ENCODE assay signal across 8 cellular contexts in the genomic region with DNA sequence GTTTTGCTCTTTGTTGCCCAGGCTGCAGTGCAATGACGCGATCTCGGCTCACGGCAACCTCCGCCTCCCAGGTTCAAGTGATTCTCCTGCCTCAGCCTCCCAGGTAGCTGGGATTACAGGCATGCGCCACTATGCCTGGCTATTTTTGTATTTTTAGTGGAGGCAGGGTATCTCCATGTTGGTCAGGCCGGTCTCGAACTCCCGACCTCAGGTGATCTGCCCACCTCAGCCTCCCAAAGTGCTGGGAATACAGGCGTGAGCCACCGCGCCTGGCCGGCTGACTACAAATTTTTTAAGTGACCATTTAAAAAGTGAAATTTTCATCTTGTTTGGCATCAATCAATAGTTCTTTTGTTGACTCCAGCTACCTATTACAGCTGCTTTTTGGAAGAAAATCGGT.
DNase-seq lines count a peak whose midpoint lies in the region; ATAC-seq and TF ChIP-seq lines count a peak whose summit lies in the region.
"Not testable (repeated sequence)": the region's sequence is repeated elsewhere in the genome, so short reads cannot be mapped to it uniquely, and the experiment has no call there.

No MANE protein-coding gene starts in this region.

- not testable (repeated sequence) for DNase-seq in CD4-positive, alpha-beta T cell; HL-60 (ENCODE audit: low read depth in 1 of 2, low spot score in 1 of 2); activated CD4-positive, alpha-beta T cell treated with anti-CD3 and anti-CD28 coated beads for 36 hours; activated T-cell treated with anti-CD3 and anti-CD28 coated beads, Interleukin-2, amount 50 U/mL, for 4 hours; activated naive CD8-positive, alpha-beta T cell treated with anti-CD3 and anti-CD28 coated beads, Interleukin-2, amount 50 U/mL, for 24 hours; hepatocyte (ENCODE audit: low spot score); nephron progenitor cell; stimulated activated naive CD8-positive, alpha-beta T cell treated with anti-CD3 and anti-CD28 coated beads, Interleukin-15, amount 100 ng/mL, for 72 hours

- H3K27me3 Mint-ChIP-seq in CD4-positive, alpha-beta T cell; activated CD4-positive, alpha-beta T cell treated with anti-CD3 and anti-CD28 coated beads for 36 hours; activated T-cell treated with anti-CD3 and anti-CD28 coated beads, Interleukin-2, amount 50 U/mL, for 4 hours (ENCODE audit: low read depth); activated naive CD8-positive, alpha-beta T cell treated with anti-CD3 and anti-CD28 coated beads, Interleukin-2, amount 50 U/mL, for 24 hours; nephron progenitor cell (ENCODE audit: low read depth, poor library complexity); stimulated activated naive CD8-positive, alpha-beta T cell treated with anti-CD3 and anti-CD28 coated beads, Interleukin-15, amount 100 ng/mL, for 72 hours: not testable (repeated sequence)

- intact Hi-C loops in CD4-positive, alpha-beta T cell (cut with DNase I, micrococcal nuclease), result loop anchor here in 1 of 2 experiments (5.0 kb wide), 1 partner anchor 88 kb away; a partner anchor contains a TSS
- intact Hi-C loops in activated CD4-positive, alpha-beta T cell treated with anti-CD3 and anti-CD28 coated beads for 36 hours (cut with DNase I, micrococcal nuclease), result loop anchor here (5.0 kb wide), 2 partner anchors 93 to 617 kb away; a partner anchor contains a TSS

- not testable (repeated sequence) for TF ChIP-seq CTCF in CD4-positive, alpha-beta T cell (IDR thresholded peaks at IDR 0.05); HL-60 (IDR thresholded peaks at IDR 0.05; ENCODE audit: insufficient read depth, low read length); hepatocyte (IDR thresholded peaks at IDR 0.05; ENCODE audit: poor library complexity); nephron progenitor cell (IDR thresholded peaks at IDR 0.05)

- H3K4me3 Mint-ChIP-seq in CD4-positive, alpha-beta T cell, result peak overlapping the region; percentile 45
- H3K4me3 Mint-ChIP-seq in activated CD4-positive, alpha-beta T cell treated with anti-CD3 and anti-CD28 coated beads for 36 hours, result peak overlapping the region; percentile 33
- H3K4me3 Mint-ChIP-seq in activated T-cell treated with anti-CD3 and anti-CD28 coated beads, Interleukin-2, amount 50 U/mL, for 4 hours, result peak overlapping the region; percentile 42
- H3K4me3 Mint-ChIP-seq in activated naive CD8-positive, alpha-beta T cell treated with anti-CD3 and anti-CD28 coated beads, Interleukin-2, amount 50 U/mL, for 24 hours, result peak overlapping the region; percentile 58
- H3K4me3 Mint-ChIP-seq in nephron progenitor cell, result peak overlapping the region; percentile 49
- peak overlapping the region; percentile 15 to 31 for H3K4me3 Mint-ChIP-seq in stimulated activated naive CD8-positive, alpha-beta T cell treated with anti-CD3 and anti-CD28 coated beads, Interleukin-15, amount 100 ng/mL, for 72 hours

- H3K9me3 Mint-ChIP-seq in CD4-positive, alpha-beta T cell; activated CD4-positive, alpha-beta T cell treated with anti-CD3 and anti-CD28 coated beads for 36 hours (ENCODE audit: low read depth); activated T-cell treated with anti-CD3 and anti-CD28 coated beads, Interleukin-2, amount 50 U/mL, for 4 hours; activated naive CD8-positive, alpha-beta T cell treated with anti-CD3 and anti-CD28 coated beads, Interleukin-2, amount 50 U/mL, for 24 hours; nephron progenitor cell; stimulated activated naive CD8-positive, alpha-beta T cell treated with anti-CD3 and anti-CD28 coated beads, Interleukin-15, amount 100 ng/mL, for 72 hours: not testable (repeated sequence)

- peak overlapping the region; percentile 50 for H3K4me3 ChIP-seq in HL-60 (replicated peaks; ENCODE audit: insufficient read depth, low read length)
- not testable (repeated sequence) for H3K4me3 ChIP-seq in hepatocyte

- CTCF ChIA-PET in CD4-positive, alpha-beta T cell (lab: Charles Lee), result not testable (repeated sequence)
- CTCF ChIA-PET in activated CD4-positive, alpha-beta T cell treated with anti-CD3 and anti-CD28 coated beads for 36 hours (lab: Charles Lee), result interaction anchor here (1.0 kb wide), 1 partner anchor 15 kb away, joined by 3 read pairs; no protein-coding TSS in a partner anchor

- not testable (repeated sequence) for H2AFZ ChIP-seq in hepatocyte

- H3K36me3 ChIP-seq in hepatocyte (replicated peaks; ENCODE audit: insufficient read depth, low read depth), result not testable (repeated sequence)

- not testable (repeated sequence) for H3K27me3 ChIP-seq in CD4-positive, alpha-beta T cell (ENCODE audit: control insufficient read depth, insufficient read depth, low read length); HL-60 (ENCODE audit: insufficient read depth, poor library complexity, severe bottlenecking); hepatocyte

- peaks cover 34% of the 10 kb centered on the region for H3K36me3 Mint-ChIP-seq in CD4-positive, alpha-beta T cell (ENCODE audit: low read depth)
- peaks cover 30% of the 10 kb centered on the region for H3K36me3 Mint-ChIP-seq in activated CD4-positive, alpha-beta T cell treated with anti-CD3 and anti-CD28 coated beads for 36 hours (ENCODE audit: low read depth)
- peaks cover 12% of the 10 kb centered on the region for H3K36me3 Mint-ChIP-seq in activated T-cell treated with anti-CD3 and anti-CD28 coated beads, Interleukin-2, amount 50 U/mL, for 4 hours (ENCODE audit: insufficient read depth)
- peaks cover 37% of the 10 kb centered on the region for H3K36me3 Mint-ChIP-seq in activated naive CD8-positive, alpha-beta T cell treated with anti-CD3 and anti-CD28 coated beads, Interleukin-2, amount 50 U/mL, for 24 hours (ENCODE audit: low read depth)
- peaks cover 38% of the 10 kb centered on the region for H3K36me3 Mint-ChIP-seq in nephron progenitor cell (ENCODE audit: low read depth)

- not testable (repeated sequence) for H3K9me3 ChIP-seq in CD4-positive, alpha-beta T cell (ENCODE audit: control insufficient read depth, low read length); hepatocyte (ENCODE audit: low read depth)

- H3K79me2 ChIP-seq in hepatocyte, result peaks cover 79% of the 10 kb centered on the region

- H3K9me2 ChIP-seq in hepatocyte (replicated peaks; ENCODE audit: insufficient read depth), result not testable (repeated sequence)

- POLR2A ChIA-PET in CD4-positive, alpha-beta T cell (lab: Charles Lee), result interaction anchor here (0.7 kb wide), 1 partner anchor 168 kb away, joined by 3 read pairs; no protein-coding TSS in a partner anchor
- POLR2A ChIA-PET in activated CD4-positive, alpha-beta T cell treated with anti-CD3 and anti-CD28 coated beads for 36 hours (lab: Charles Lee), result interaction anchor here (0.6 kb wide), 1 partner anchor 241 kb away, joined by 6 read pairs; no protein-coding TSS in a partner anchor

- not testable (repeated sequence) for H3K27ac ChIP-seq in CD4-positive, alpha-beta T cell (ENCODE audit: low read depth, low read length); hepatocyte
- H3K27ac ChIP-seq in HL-60 (replicated peaks), result peak overlapping the region; percentile 34; the same call in 1 of the 2 replicates

- H3K27ac Mint-ChIP-seq in CD4-positive, alpha-beta T cell; activated CD4-positive, alpha-beta T cell treated with anti-CD3 and anti-CD28 coated beads for 36 hours; activated naive CD8-positive, alpha-beta T cell treated with anti-CD3 and anti-CD28 coated beads, Interleukin-2, amount 50 U/mL, for 24 hours; nephron progenitor cell; stimulated activated naive CD8-positive, alpha-beta T cell treated with anti-CD3 and anti-CD28 coated beads, Interleukin-15, amount 100 ng/mL, for 72 hours: not testable (repeated sequence)

- H3K4me2 ChIP-seq in hepatocyte, result peak overlapping the region; percentile 40

- H3K4me1 Mint-ChIP-seq in CD4-positive, alpha-beta T cell (ENCODE audit: low read depth), result peaks cover 14% of the 10 kb centered on the region
- peaks cover 23% of the 10 kb centered on the region for H3K4me1 Mint-ChIP-seq in activated CD4-positive, alpha-beta T cell treated with anti-CD3 and anti-CD28 coated beads for 36 hours
- peaks cover 30% of the 10 kb centered on the region for H3K4me1 Mint-ChIP-seq in activated T-cell treated with anti-CD3 and anti-CD28 coated beads, Interleukin-2, amount 50 U/mL, for 4 hours (ENCODE audit: low read depth)
- peaks cover 46% of the 10 kb centered on the region for H3K4me1 Mint-ChIP-seq in activated naive CD8-positive, alpha-beta T cell treated with anti-CD3 and anti-CD28 coated beads, Interleukin-2, amount 50 U/mL, for 24 hours
- H3K4me1 Mint-ChIP-seq in nephron progenitor cell, result peaks cover 37% of the 10 kb centered on the region
- peaks cover 36% of the 10 kb centered on the region for H3K4me1 Mint-ChIP-seq in stimulated activated naive CD8-positive, alpha-beta T cell treated with anti-CD3 and anti-CD28 coated beads, Interleukin-15, amount 100 ng/mL, for 72 hours

- peaks cover 41% of the 10 kb centered on the region for H4K20me1 ChIP-seq in hepatocyte (ENCODE audit: insufficient read depth, poor library complexity, severe bottlenecking)

- WGBS in hepatocyte (ENCODE audit: low lambda C conversion rate, missing lambda C conversion rate), result 93% methylated on average over 14 of the region's 14 CpGs

- not testable (repeated sequence) for ATAC-seq in CD4-positive, alpha-beta T cell (ENCODE audit: poor library complexity); activated CD4-positive, alpha-beta T cell treated with anti-CD3 and anti-CD28 coated beads for 36 hours; activated T-cell treated with anti-CD3 and anti-CD28 coated beads, Interleukin-2, amount 50 U/mL, for 4 hours; activated naive CD8-positive, alpha-beta T cell treated with anti-CD3 and anti-CD28 coated beads, Interleukin-2, amount 50 U/mL, for 24 hours; stimulated activated naive CD8-positive, alpha-beta T cell treated with anti-CD3 and anti-CD28 coated beads, Interleukin-15, amount 100 ng/mL, for 72 hours

- H3K4me1 ChIP-seq in hepatocyte (ENCODE audit: insufficient read depth), result not testable (repeated sequence)
